ENCODE assay signal across 13 cellular contexts in the genomic region with DNA sequence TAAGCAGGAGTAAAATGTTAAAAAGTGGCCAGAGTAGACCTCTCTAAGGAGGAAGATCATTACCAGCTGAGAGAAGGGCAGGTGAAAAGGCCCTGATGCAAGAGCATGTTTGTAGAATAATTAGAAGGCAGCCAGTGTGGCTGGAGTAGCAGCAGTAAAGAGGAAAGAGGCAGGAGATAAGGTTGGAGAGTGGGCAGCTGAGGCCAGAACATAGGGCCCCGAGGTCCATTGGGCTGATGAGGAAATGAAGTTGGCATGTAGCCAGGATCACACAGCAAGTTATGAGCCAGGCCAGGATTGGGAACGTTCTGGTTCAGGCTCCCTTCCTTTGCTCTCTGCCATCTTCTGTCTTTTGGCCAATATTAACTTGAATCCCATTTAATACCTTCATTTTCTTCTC. TPM values are rescaled to one million over a fixed set of nuclear protein-coding genes. Genes with fewer than 3 reads are reported as not detected.
DNase-seq lines count a peak whose midpoint lies in the region; ATAC-seq and TF ChIP-seq lines count a peak whose summit lies in the region.
"Had no signal": no experiment of that assay in that cellular context is flagged by ENCODE, and none has a peak within 500 bp of the region (broad histone marks: within the 10 kb centered on the region; RNA-seq: fewer than 3 reads in every experiment).

No MANE protein-coding gene starts in this region.

- H3K27ac ChIP-seq in psoas muscle = peak overlapping the region; percentile 12
- H3K27ac ChIP-seq: SJSA1 had no signal

- no peaks in the 10 kb centered on the region for H3K27me3 ChIP-seq in psoas muscle (ENCODE audit: insufficient read depth in 3 of 3, low read length in 2 of 3)
- H3K27me3 ChIP-seq: SJSA1, spleen had no signal

- peak; percentile 19 for DNase-seq in GM03348 (ENCODE audit: low spot score)
- peak; percentile 36 for DNase-seq in NCI-H69 (lab: John Stamatoyannopoulos, UW)
- DNase-seq in left cardiac atrium = peak; percentile 52
- DNase-seq in psoas muscle = peak; percentile 23 to 60
- DNase-seq in NCI-H187 treated with DMSO at 0.1 percent for 48 hours (lab: John Stamatoyannopoulos, UW) = no peak
- DNase-seq: activated CD8-positive, alpha-beta T cell treated with anti-CD3 and anti-CD28 coated beads, Interleukin-2, amount 10 ng/mL, durations not matched to agents 7 days and 5 days; DMS79 treated with DMSO at 0.1 percent for 48 hours; NCI-H187; spleen had no signal

- 2 to 9% (median 4%) methylated on average over 2 of the region's 2 CpGs for WGBS in psoas muscle, 3 donors

- no peak for TF ChIP-seq CTCF in psoas muscle (IDR thresholded peaks at IDR 0.05)

- H3K9me3 ChIP-seq in psoas muscle = no peaks in the 10 kb centered on the region
- H3K9me3 ChIP-seq: SJSA1, spleen had no signal

- peak; percentile 70 to 82 for ATAC-seq in left cardiac atrium
- ATAC-seq in psoas muscle = no peak
- ATAC-seq in GM21619 (IDR thresholded peaks at IDR 0.05; ENCODE audit: unreplicated experiment) = no peak
- no peak for ATAC-seq in GM19035 (IDR thresholded peaks at IDR 0.05; ENCODE audit: unreplicated experiment)
- ATAC-seq: activated CD8-positive, alpha-beta T cell treated with anti-CD3 and anti-CD28 coated beads, Interleukin-2, amount 10 ng/mL, durations not matched to agents 7 days and 5 days; stimulated activated effector memory CD8-positive, alpha-beta T cell treated with anti-CD3 and anti-CD28 coated beads, Interleukin-12 subunit alpha, Interleukin-12 subunit beta, amount 100 ng/mL, for 72 hours had no signal

- H3K4me3 ChIP-seq in psoas muscle = no peak overlapping the region
- H3K4me3 ChIP-seq: SJSA1, spleen had no signal

- no peaks in the 10 kb centered on the region for H3K36me3 ChIP-seq in psoas muscle (ENCODE audit: insufficient read depth in 1 of 2, low read depth in 1 of 2)

- H3K4me1 ChIP-seq in psoas muscle = peaks cover 63% of the 10 kb centered on the region
- H3K4me1 ChIP-seq: SJSA1 had no signal

- intact Hi-C loops in left cardiac atrium (cut with DNase I) = no loop called here
- intact Hi-C loops in psoas muscle (cut with DNase I) = no loop called here

RNA-seq across cellular contexts. Expression of a gene that starts 51.6 kb away (rescaled TPM):
- total RNA-seq in left cardiac atrium (100 to 1,000 TPM in 1 of 2 donors, 10 to 100 TPM in 1; 97.3 to 102 TPM), psoas muscle (100 to 1,000 TPM in 2 of 4 donors, 10 to 100 TPM in 2; 92.3 to 120 (median 98.8) TPM)
- polyA plus RNA-seq in psoas muscle = 100 to 1,000 TPM; 139 to 325 (median 151) TPM

Comparison
In these comparisons a context has a peak if more than half of its experiments do, and no peak if none do; other contexts are left out.
1. ATAC-seq: peak in left cardiac atrium (2 of 2); none in psoas muscle (0 of 4), GM21619 (single experiment) and GM19035 (single experiment).